8 cellular contexts compared by ENCODE assay signal in the genomic region with DNA sequence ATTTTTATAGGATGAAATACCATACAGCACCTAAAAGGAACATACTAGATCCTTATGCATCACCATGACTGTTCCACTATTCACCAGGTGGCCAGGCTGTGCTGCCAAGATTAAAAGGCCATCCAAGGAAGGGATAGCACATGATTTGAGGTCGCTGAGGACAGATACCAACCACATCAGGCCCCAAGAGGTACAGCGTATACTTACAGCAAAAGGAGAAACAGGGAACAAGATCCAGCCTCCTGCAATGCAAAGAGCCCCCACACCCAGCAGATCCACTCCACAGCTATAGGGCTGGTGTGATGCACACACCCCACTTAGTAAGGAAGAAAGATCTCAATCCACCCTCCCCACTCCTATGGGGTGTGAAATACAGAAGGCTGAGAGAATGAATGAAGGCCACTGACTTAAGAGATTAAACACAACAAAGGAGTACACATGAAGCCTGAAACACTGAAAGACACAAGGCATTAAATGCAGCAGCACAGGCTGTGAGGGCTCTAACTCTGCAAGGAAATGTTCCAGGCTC. TPM values are rescaled to one million over a fixed set of nuclear protein-coding genes. Genes with fewer than 3 reads are reported as not detected.
DNase-seq lines count a peak whose midpoint lies in the region; ATAC-seq and TF ChIP-seq lines count a peak whose summit lies in the region.

No MANE protein-coding gene starts in this region.

- H3K4me1 ChIP-seq in ACC112 (ENCODE audit: control insufficient read depth, insufficient read depth, low read length, unreplicated experiment), result peaks cover 6% of the 10 kb centered on the region
- H3K4me1 ChIP-seq in foreskin keratinocyte, result peaks cover 4% of the 10 kb centered on the region

- H3K4me1 Mint-ChIP-seq in T-helper 2 cell treated with Interferon-gamma antibody and Interleukin-4, amounts not matched to agents 5 μg/mL and 100 μg/mL, for 36 hours (ENCODE audit: low read depth), result peaks cover 20% of the 10 kb centered on the region
- H3K4me1 Mint-ChIP-seq in progenitor cell of endocrine pancreas (ENCODE audit: low read depth), result peaks cover 19% of the 10 kb centered on the region

- peaks cover 42% of the 10 kb centered on the region for H3K36me3 Mint-ChIP-seq in T-helper 2 cell treated with Interferon-gamma antibody and Interleukin-4, amounts not matched to agents 5 μg/mL and 100 μg/mL, for 36 hours (ENCODE audit: low read depth)
- peaks cover 21% of the 10 kb centered on the region for H3K36me3 Mint-ChIP-seq in progenitor cell of endocrine pancreas (ENCODE audit: insufficient read depth)

- TF ChIP-seq CTCF in foreskin keratinocyte (conservative IDR thresholded peaks at IDR 0.05), result no peak
- TF ChIP-seq CTCF in progenitor cell of endocrine pancreas (IDR thresholded peaks at IDR 0.05; ENCODE audit: unreplicated experiment), result no peak

- no peaks in the 10 kb centered on the region for H3K27me3 Mint-ChIP-seq in T-helper 2 cell treated with Interferon-gamma antibody and Interleukin-4, amounts not matched to agents 5 μg/mL and 100 μg/mL, for 36 hours (ENCODE audit: low read depth)
- no peaks in the 10 kb centered on the region for H3K27me3 Mint-ChIP-seq in progenitor cell of endocrine pancreas

- DNase-seq in T-helper 2 cell treated with Interferon-gamma antibody and Interleukin-4, amounts not matched to agents 5 μg/mL and 100 μg/mL, for 36 hours (ENCODE audit: low spot score), result peak; percentile 5
- no peak for DNase-seq in foreskin keratinocyte
- DNase-seq in progenitor cell of endocrine pancreas (ENCODE audit: low spot score, unreplicated experiment), result no peak
- DNase-seq in amniotic stem cell (lab: John Stamatoyannopoulos, UW), result no peak

- H3K36me3 ChIP-seq in ACC112 (ENCODE audit: insufficient read depth, low read length), result no peaks in the 10 kb centered on the region; the same call in 1 of the 2 replicates

- H3K79me2 ChIP-seq in ACC112 (ENCODE audit: control insufficient read depth, insufficient read depth, low read length, unreplicated experiment), result peaks cover 19% of the 10 kb centered on the region

- no peaks in the 10 kb centered on the region for H3K27me3 ChIP-seq in ACC112 (ENCODE audit: insufficient read depth, low read length)
- no peaks in the 10 kb centered on the region for H3K27me3 ChIP-seq in foreskin keratinocyte

- H3K27ac Mint-ChIP-seq in T-helper 2 cell treated with Interferon-gamma antibody and Interleukin-4, amounts not matched to agents 5 μg/mL and 100 μg/mL, for 36 hours, result peak overlapping the region; percentile 89
- peak overlapping the region; percentile 100 for H3K27ac Mint-ChIP-seq in progenitor cell of endocrine pancreas

- ATAC-seq in GM21528 (IDR thresholded peaks at IDR 0.05; ENCODE audit: low FRiP score, unreplicated experiment) (peak; percentile 22), foreskin keratinocyte (peak; percentile 7), GM21423 (IDR thresholded peaks at IDR 0.05; ENCODE audit: unreplicated experiment) (no peak), GM19351 (IDR thresholded peaks at IDR 0.05; ENCODE audit: unreplicated experiment) (no peak)

- peak overlapping the region; percentile 94 for H3K4me3 Mint-ChIP-seq in T-helper 2 cell treated with Interferon-gamma antibody and Interleukin-4, amounts not matched to agents 5 μg/mL and 100 μg/mL, for 36 hours
- peak overlapping the region; percentile 93 for H3K4me3 Mint-ChIP-seq in progenitor cell of endocrine pancreas (ENCODE audit: low read depth)

- peak overlapping the region; percentile 81 for H3K4me3 ChIP-seq in ACC112 (ENCODE audit: low read depth, low read length)

- peaks cover 24% of the 10 kb centered on the region for H3K9me3 Mint-ChIP-seq in T-helper 2 cell treated with Interferon-gamma antibody and Interleukin-4, amounts not matched to agents 5 μg/mL and 100 μg/mL, for 36 hours
- peaks cover 16% of the 10 kb centered on the region for H3K9me3 Mint-ChIP-seq in progenitor cell of endocrine pancreas (ENCODE audit: low read depth)

- H3K27ac ChIP-seq in ACC112 (ENCODE audit: low read depth, low read length) (no peak overlapping the region), foreskin keratinocyte (no peak overlapping the region)

- no peak overlapping the region for H2AFZ ChIP-seq in ACC112 (ENCODE audit: low read length, unreplicated experiment)

RNA-seq across cellular contexts. Expression of a gene that starts 32.0 kb away (rescaled TPM):
- total RNA-seq in foreskin keratinocyte, result 8.6 and 8.7 TPM in 2 replicates
- polyA plus RNA-seq in foreskin keratinocyte, result 1.2 and 1.5 TPM in 2 replicates
- 62.5 and 64.0 TPM in 2 replicates for total RNA-seq in progenitor cell of endocrine pancreas

RNA-seq across cellular contexts. Expression of a gene that starts 45.5 kb away (rescaled TPM):
- 2.0 and 2.8 TPM in 2 replicates for total RNA-seq in foreskin keratinocyte
- polyA plus RNA-seq in foreskin keratinocyte, result 0.77 and 0.87 TPM in 2 replicates
- 22.4 and 25.0 TPM in 2 replicates for total RNA-seq in progenitor cell of endocrine pancreas

Comparison
In these comparisons a context has a peak if more than half of its experiments do, and no peak if none do; other contexts are left out.
1. ATAC-seq: peak in GM21528 (single experiment) and foreskin keratinocyte (single experiment); none in GM21423 (single experiment) and GM19351 (single experiment).